In genomic region chr1:54854376-54855020, GRCh38 we compare ENCODE assay signal across 2 cellular contexts.
A peak's percentile ranks its signal among the peaks of the same experiment; 100 is the strongest.
TF ChIP-seq lines count a peak whose summit lies in the region.

No MANE protein-coding gene starts in this region.

TF ChIP-seq in K562, 482 proteins besides CTCF, POLR2A, EP300 and RAD21:
- no peak for TF ChIP-seq NFYB (IDR thresholded peaks at IDR 0.05; ENCODE audit: extremely low read depth, insufficient read length)
- TF ChIP-seq RBM25 (IDR thresholded peaks at IDR 0.05; ENCODE audit: low read depth, low read length, severe bottlenecking): peak; percentile 11

TF ChIP-seq in HepG2, 621 proteins besides CTCF, POLR2A, EP300 and RAD21:
- TF ChIP-seq SSRP1 (CRISPR knock-in tag; IDR thresholded peaks at IDR 0.05): no peak
- TF ChIP-seq ZNF775 (CRISPR knock-in tag; IDR thresholded peaks at IDR 0.05; ENCODE audit: borderline replicate concordance): no peak
- TF ChIP-seq PAF1 (CRISPR knock-in tag; IDR thresholded peaks at IDR 0.05): 0 out of 2 replicates have a peak, but pooled peaks have one; percentile 16
- TF ChIP-seq, protein P1, sequence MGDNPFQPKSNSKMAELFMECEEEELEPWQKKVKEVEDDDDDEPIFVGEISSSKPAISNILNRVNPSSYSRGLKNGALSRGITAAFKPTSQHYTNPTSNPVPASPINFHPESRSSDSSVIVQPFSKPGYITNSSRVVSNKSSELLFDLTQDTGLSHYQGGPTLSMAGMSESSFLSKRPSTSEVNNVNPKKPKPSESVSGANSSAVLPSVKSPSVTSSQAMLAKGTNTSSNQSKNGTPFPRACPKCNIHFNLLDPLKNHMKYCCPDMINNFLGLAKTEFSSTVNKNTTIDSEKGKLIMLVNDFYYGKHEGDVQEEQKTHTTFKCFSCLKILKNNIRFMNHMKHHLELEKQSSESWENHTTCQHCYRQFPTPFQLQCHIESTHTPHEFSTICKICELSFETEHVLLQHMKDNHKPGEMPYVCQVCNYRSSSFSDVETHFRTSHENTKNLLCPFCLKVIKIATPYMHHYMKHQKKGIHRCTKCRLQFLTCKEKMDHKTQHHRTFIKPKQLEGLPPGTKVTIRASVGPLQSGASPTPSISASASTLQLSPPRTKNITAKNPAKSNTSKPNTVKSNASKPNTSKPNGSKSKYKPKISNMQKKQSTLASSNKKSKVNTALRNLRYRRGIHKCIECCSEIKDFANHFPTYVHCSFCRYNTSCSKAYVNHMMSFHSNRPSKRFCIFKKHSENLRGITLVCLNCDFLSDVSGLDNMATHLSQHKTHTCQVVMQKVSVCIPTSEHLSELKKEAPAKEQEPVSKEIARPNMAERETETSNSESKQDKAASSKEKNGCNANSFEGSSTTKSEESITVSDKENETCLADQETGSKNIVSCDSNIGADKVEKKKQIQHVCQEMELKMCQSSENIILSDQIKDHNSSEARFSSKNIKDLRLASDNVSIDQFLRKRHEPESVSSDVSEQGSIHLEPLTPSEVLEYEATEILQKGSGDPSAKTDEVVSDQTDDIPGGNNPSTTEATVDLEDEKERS (CRISPR knock-in tag; IDR thresholded peaks at IDR 0.05): no peak
- TF ChIP-seq REST (IDR thresholded peaks at IDR 0.05; ENCODE audit: borderline replicate concordance in 1 of 2, low read depth in 1 of 2, low read length in 2 of 2): no peak
- TF ChIP-seq ZNF180 (CRISPR knock-in tag; IDR thresholded peaks at IDR 0.05; ENCODE audit: borderline replicate concordance, low read depth): no peak
- peak; percentile 66 for TF ChIP-seq ZNF629 (CRISPR knock-in tag; conservative IDR thresholded peaks at IDR 0.05)
- peak; percentile 46 for TF ChIP-seq AGO2 (optimal IDR thresholded peaks at IDR 0.05; ENCODE audit: low read depth, low read length)
- TF ChIP-seq, protein P2, sequence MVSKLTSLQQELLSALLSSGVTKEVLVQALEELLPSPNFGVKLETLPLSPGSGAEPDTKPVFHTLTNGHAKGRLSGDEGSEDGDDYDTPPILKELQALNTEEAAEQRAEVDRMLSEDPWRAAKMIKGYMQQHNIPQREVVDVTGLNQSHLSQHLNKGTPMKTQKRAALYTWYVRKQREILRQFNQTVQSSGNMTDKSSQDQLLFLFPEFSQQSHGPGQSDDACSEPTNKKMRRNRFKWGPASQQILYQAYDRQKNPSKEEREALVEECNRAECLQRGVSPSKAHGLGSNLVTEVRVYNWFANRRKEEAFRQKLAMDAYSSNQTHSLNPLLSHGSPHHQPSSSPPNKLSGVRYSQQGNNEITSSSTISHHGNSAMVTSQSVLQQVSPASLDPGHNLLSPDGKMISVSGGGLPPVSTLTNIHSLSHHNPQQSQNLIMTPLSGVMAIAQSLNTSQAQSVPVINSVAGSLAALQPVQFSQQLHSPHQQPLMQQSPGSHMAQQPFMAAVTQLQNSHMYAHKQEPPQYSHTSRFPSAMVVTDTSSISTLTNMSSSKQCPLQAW (CRISPR knock-in tag; IDR thresholded peaks at IDR 0.05): no peak
- no peak for TF ChIP-seq RBFOX2 (IDR thresholded peaks at IDR 0.05; ENCODE audit: low read depth, low read length)
- TF ChIP-seq POLR2G (IDR thresholded peaks at IDR 0.05; ENCODE audit: low read depth, low read length): peak; percentile 21; the same call in 1 of the 2 replicates
